Comparison of ENCODE assay signal across 8 cellular contexts in the genomic region with DNA sequence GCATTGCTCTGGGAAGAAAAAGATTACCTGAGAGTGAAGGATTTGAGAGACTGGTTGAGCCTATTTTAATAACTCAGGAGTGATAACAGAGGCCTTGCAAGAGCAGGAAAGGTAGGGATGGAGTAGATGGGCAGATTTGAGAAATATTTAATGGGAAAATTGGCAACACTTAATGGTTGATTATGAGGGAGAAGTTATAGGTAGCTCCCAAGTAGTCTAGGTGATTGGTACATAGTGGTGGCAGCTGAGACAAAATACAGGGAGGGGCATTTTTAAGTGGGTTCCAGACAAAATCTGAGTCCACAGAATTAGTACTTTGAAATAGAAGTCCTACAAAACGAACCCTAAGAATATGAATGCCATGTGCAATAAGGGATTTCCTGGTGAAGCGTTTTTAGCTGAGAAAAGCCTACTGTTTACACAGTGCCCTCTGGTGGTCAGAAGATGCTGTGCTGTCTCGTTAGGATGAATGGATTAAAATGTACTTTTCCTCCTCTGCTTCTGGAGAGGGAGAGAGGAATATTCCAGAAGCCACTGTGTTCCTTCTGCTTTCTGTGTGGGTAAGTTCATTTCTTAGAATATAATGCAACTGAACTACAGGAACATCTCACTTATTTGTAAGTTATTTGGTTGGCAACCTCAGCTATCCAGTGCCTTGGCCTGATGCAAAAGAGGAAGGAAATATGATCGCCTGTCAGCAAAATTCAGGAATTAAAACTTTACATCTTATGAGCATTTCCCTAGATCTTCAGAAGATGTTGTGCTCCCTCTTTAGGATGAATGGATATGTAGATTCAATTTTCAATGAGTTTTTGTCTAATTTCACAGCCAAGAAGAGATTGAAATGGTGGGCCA. TPM values are rescaled to one million over a fixed set of nuclear protein-coding genes. Genes with fewer than 3 reads are reported as not detected.
A peak's percentile ranks its signal among the peaks of the same experiment; 100 is the strongest.
DNase-seq lines count a peak whose midpoint lies in the region; ATAC-seq, FAIRE-seq and TF ChIP-seq lines count a peak whose summit lies in the region.

No MANE protein-coding gene starts in this region.

- CTCF ChIA-PET in BJ (lab: Yijun Ruan, JAX) (interaction anchor here (0.6 to 3.9 kb wide), 28 partner anchors 10 to 791 kb away, joined by 3 to 26 read pairs (median 4); no protein-coding TSS in a partner anchor), HCT116 (lab: Charles Lee) (interaction anchor here (0.5 to 2.5 kb wide), 15 partner anchors 8 to 329 kb away, joined by 3 to 17 read pairs (median 4); no protein-coding TSS in a partner anchor), HepG2 (lab: Yijun Ruan, JAX; ENCODE audit: low intra/inter-chr PET ratio, low total read pairs) (interaction anchor here (1.3 to 2.3 kb wide), 3 partner anchors 32 to 167 kb away, joined by 4 to 10 read pairs (median 8); no protein-coding TSS in a partner anchor)

- no peak for TF ChIP-seq POLR2A in HCT116 (IDR thresholded peaks at IDR 0.05; ENCODE audit: borderline replicate concordance, extremely low read depth, insufficient read depth, insufficient read length)
- no peak for TF ChIP-seq POLR2A in HepG2 (IDR thresholded peaks at IDR 0.05; ENCODE audit: insufficient read depth in 1 of 2, low read depth in 2 of 2, low read length in 2 of 2)

- H3K4me3 ChIP-seq in BJ (ENCODE audit: low read depth, low read length), result no peak overlapping the region
- H3K4me3 ChIP-seq in HCT116 (replicated peaks in 1 of 2; ENCODE audit: low read depth in 1 of 2, low read length in 2 of 2), result no peak overlapping the region
- no peak overlapping the region for H3K4me3 ChIP-seq in HepG2 (replicated peaks in 1 of 3; ENCODE audit: insufficient read depth in 1 of 3, low read depth in 2 of 3, low read length in 3 of 3)

- 0 out of 2 replicates have a peak, but pooled peaks cover 3% of the 10 kb centered on the region for H4K20me1 ChIP-seq in HCT116 (ENCODE audit: insufficient read depth)
- H4K20me1 ChIP-seq in HepG2 (ENCODE audit: insufficient read depth, low read length), result peaks cover 33% of the 10 kb centered on the region

- POLR2A ChIA-PET in BJ (lab: Charles Lee) (interaction anchor here (0.6 kb wide), 1 partner anchor 124 kb away, joined by 4 read pairs; no protein-coding TSS in a partner anchor), HCT116 (lab: Charles Lee) (no interaction called here), HepG2 (lab: Yijun Ruan, JAX) (interaction anchor here (0.7 to 1.2 kb wide), 2 partner anchors 81 to 124 kb away, joined by 3 to 4 read pairs; partner anchors contain the start of gene MTHFD1)

- intact Hi-C loops in HCT116 (cut with micrococcal nuclease), result loop anchor here (2.0 to 10.0 kb wide), 2 partner anchors 124 to 166 kb away; no protein-coding TSS in a partner anchor
- intact Hi-C loops in HepG2 (cut with micrococcal nuclease; ENCODE audit: unreplicated experiment), result loop anchor here (1.0 kb wide), 2 partner anchors 81 to 167 kb away; no protein-coding TSS in a partner anchor

- H3K27ac ChIP-seq in HCT116 (ENCODE audit: low read depth, low read length) (no peak overlapping the region; the same call in 1 of the 2 replicates), cingulate gyrus (ENCODE audit: low read depth, low read length) (peak overlapping the region; percentile 48), HepG2 (ENCODE audit: extremely low read length, insufficient read depth, low read length) (no peak overlapping the region)

- TF ChIP-seq RAD21 in HCT116 (IDR thresholded peaks at IDR 0.05; ENCODE audit: low read depth), result no peak
- TF ChIP-seq RAD21 in HepG2 (CRISPR knock-in tag; IDR thresholded peaks at IDR 0.05), result peak; percentile 60

- no peak overlapping the region for H3K9ac ChIP-seq in HCT116 (ENCODE audit: low read length)
- H3K9ac ChIP-seq in HepG2 (ENCODE audit: insufficient read depth, low read depth, low read length), result no peak overlapping the region

- peak; percentile 76 for FAIRE-seq in HepG2 (lab: Jason Lieb, UNC)

- no peaks in the 10 kb centered on the region for H3K9me3 ChIP-seq in HCT116 (ENCODE audit: control insufficient read depth in 1 of 2, insufficient read depth in 1 of 2, low read depth in 1 of 2, low read length in 2 of 2)
- H3K9me3 ChIP-seq in HepG2 (ENCODE audit: low read length), result no peaks in the 10 kb centered on the region

- TF ChIP-seq CTCF in BJ (IDR thresholded peaks at IDR 0.05; ENCODE audit: insufficient read depth, low read depth, low read length) (peak; percentile 90), HCT116 (IDR thresholded peaks at IDR 0.05 in 2 of 3, conservative IDR thresholded peaks at IDR 0.05 in 1 of 3; ENCODE audit: borderline replicate concordance in 1 of 3, insufficient read depth in 1 of 3, low read depth in 2 of 3, low read length in 2 of 3) (peak in 2 of 3 experiments; percentile 89 to 95; a peak in 4 of 6 replicates), HepG2 (CRISPR knock-in tag; IDR thresholded peaks at IDR 0.05) (peak; percentile 83)

- H3K4me2 ChIP-seq in HCT116 (ENCODE audit: low read length), result peak overlapping the region; percentile 30
- H3K4me2 ChIP-seq in HepG2 (ENCODE audit: low read depth, low read length), result peak overlapping the region; percentile 12; the same call in 1 of the 2 replicates

- DNase-seq in BJ (ENCODE audit: low read depth) (no peak), HCT116 (ENCODE audit: low read depth, low spot score) (peak; percentile 56), NCI-H460 (ENCODE audit: extremely low read depth, low read depth) (peak; percentile 68), HepG2 (ENCODE audit: low spot score) (peak; percentile 64)
- DNase-seq in activated CD4-positive, alpha-beta T cell treated with anti-CD3 and anti-CD28 coated beads for 24 hours (ENCODE audit: low read depth in 2 of 2), result peak; percentile 43 to 50
- peak in 2 of 3 experiments; percentile 24 to 55 for DNase-seq in stimulated activated CD4-positive, alpha-beta T cell treated with anti-CD3 and anti-CD28 coated beads, TNF-alpha, amount 100 ng/mL, for 4 hours (ENCODE audit: low read depth in 3 of 3)

- no TSS peak for BruUV-seq in HCT116 (replicated peaks; lab: Mats Ljungman, UMichigan)
- no TSS peak for BruUV-seq in HepG2 (replicated peaks; lab: Mats Ljungman, UMichigan)

- H3K27me3 ChIP-seq in BJ (ENCODE audit: control insufficient read depth, insufficient read depth, low read length), result no peaks in the 10 kb centered on the region
- H3K27me3 ChIP-seq in HCT116 (ENCODE audit: insufficient read depth, low read length), result no peaks in the 10 kb centered on the region
- H3K27me3 ChIP-seq in HepG2 (ENCODE audit: control insufficient read depth in 1 of 2, insufficient read depth in 2 of 2, low read length in 2 of 2), result no peaks in the 10 kb centered on the region

- H3K9me2 ChIP-seq in HCT116 (ENCODE audit: insufficient read depth), result no peaks in the 10 kb centered on the region

- no peak for TF ChIP-seq EP300 in HepG2 (IDR thresholded peaks at IDR 0.05; ENCODE audit: low read depth in 2 of 2, low read length in 2 of 2)
- no peak for TF ChIP-seq EP300 in HepG2 (CRISPR knock-in tag; IDR thresholded peaks at IDR 0.05; ENCODE audit: borderline replicate concordance)

- 38% methylated on average over 4 of the region's 4 CpGs for WGBS in HepG2 (ENCODE audit: low lambda C conversion rate)

- H3K79me2 ChIP-seq in HCT116 (ENCODE audit: insufficient read depth, low read length) (peaks cover 93% of the 10 kb centered on the region), HepG2 (ENCODE audit: insufficient read depth, low read length) (peaks cover 89% of the 10 kb centered on the region)

- H3K36me3 ChIP-seq in BJ (ENCODE audit: control insufficient read depth, insufficient read depth, low read length) (no peaks in the 10 kb centered on the region), HCT116 (ENCODE audit: control insufficient read depth in 1 of 2, insufficient read depth in 2 of 2, low read length in 2 of 2) (no peaks in the 10 kb centered on the region), HepG2 (replicated peaks in 1 of 2; ENCODE audit: control insufficient read depth in 1 of 2, insufficient read depth in 2 of 2, low read length in 2 of 2) (no peaks in the 10 kb centered on the region; a peak in 1 of 5 replicates)

- RAD21 ChIA-PET in HCT116 (lab: Charles Lee; ENCODE audit: low non-redundant PET in 1 of 2, low total read pairs in 2 of 2, uncharacterized antibody in 2 of 2, unreplicated experiment in 2 of 2), result interaction anchor here (0.5 to 1.2 kb wide), 4 partner anchors 32 to 650 kb away, joined by 3 to 7 read pairs (median 4); no protein-coding TSS in a partner anchor

- H3K4me1 ChIP-seq in HCT116 (ENCODE audit: control insufficient read depth in 1 of 2, insufficient read depth in 2 of 2, low read length in 2 of 2) (peaks cover 15 to 36% of the 10 kb centered on the region in 2 experiments; a peak in 3 of 4 replicates), HepG2 (ENCODE audit: insufficient read depth, low read length) (peaks cover 55% of the 10 kb centered on the region)

- in situ Hi-C loops in HepG2 (cut with HindIII; ENCODE audit: extremely low pct_ligation_motif_present, low pct_unique_long_range_greater_than_20kb), result no loop called here

- H2AFZ ChIP-seq in HCT116 (ENCODE audit: low read depth, low read length, poor library complexity, severe bottlenecking) (no peak overlapping the region), HepG2 (ENCODE audit: low read length) (no peak overlapping the region)

- ATAC-seq in HCT116 (peak; percentile 82), HepG2 (peak; percentile 72), HG02970 (IDR thresholded peaks at IDR 0.05; ENCODE audit: low FRiP score, unreplicated experiment) (no peak)

RNA-seq across cellular contexts. Expression of gene ZBTB1, which starts 6.5 kb away (rescaled TPM):
- 16.0 and 32.7 TPM in 2 replicates for polyA plus RNA-seq in BJ (2011; rRNA removed)
- polyA minus RNA-seq in BJ (2011; rRNA and poly(A)+ RNA removed), result 18.5 and 22.7 TPM in 2 replicates
- total RNA-seq in HCT116 (2021; ENCODE audit: unreplicated experiment), result 20.6 TPM
- 9.3 and 11.4 TPM in 2 replicates for polyA plus RNA-seq in HCT116 (2012)
- 30.5 and 32.9 TPM in 2 replicates for total RNA-seq in NCI-H460 (2014; rRNA removed; shearing (Covaris generic))
- polyA plus RNA-seq in NCI-H460 (2014; cell fraction: nucleus; rRNA removed), result 18.5 and 25.7 TPM in 2 replicates
- total RNA-seq in HepG2 (2016; rRNA removed; fragmentation: Illumina TruSeq; extraction: Trizol), result 22.6 and 27.7 TPM in 2 replicates
- 4.0 and 4.8 TPM in 2 replicates for total RNA-seq in HepG2 (2016; cell fraction: cytosol; rRNA removed; fragmentation: Illumina TruSeq; extraction: Trizol; ENCODE audit: low read depth)
- total RNA-seq in HepG2 (2016; cell fraction: insoluble cytoplasmic fraction; rRNA removed; fragmentation: Illumina TruSeq; extraction: Trizol), result 22.2 and 25.8 TPM in 2 replicates
- total RNA-seq in HepG2 (2016; cell fraction: membrane; rRNA removed; fragmentation: Illumina TruSeq; extraction: Trizol), result 13.8 and 17.4 TPM in 2 replicates
- 23.2 and 24.3 TPM in 2 replicates for total RNA-seq in HepG2 (2016; cell fraction: nucleus; rRNA removed; fragmentation: Illumina TruSeq; extraction: Trizol)
- 17.4 and 18.8 TPM in 2 replicates for polyA plus RNA-seq in HepG2 (2011; rRNA removed)
- polyA plus RNA-seq in HepG2 (2011; cell fraction: cytosol; rRNA removed), result 5.2 and 7.9 TPM in 2 replicates
- 18.2 and 21.1 TPM in 2 replicates for polyA plus RNA-seq in HepG2 (2011; cell fraction: nucleus; rRNA removed)
- 13.1 and 13.2 TPM in 2 replicates for polyA plus RNA-seq in HepG2 (2012)
- polyA plus RNA-seq in HepG2 (2016; cell fraction: cytosol; fragmentation: Illumina TruSeq; extraction: Trizol; ENCODE audit: low read depth), result 1.8 and 2.7 TPM in 2 replicates
- 17.4 and 17.9 TPM in 2 replicates for polyA plus RNA-seq in HepG2 (2016; cell fraction: insoluble cytoplasmic fraction; fragmentation: Illumina TruSeq; extraction: Trizol; ENCODE audit: low read depth)
- 4.9 and 6.5 TPM in 2 replicates for polyA plus RNA-seq in HepG2 (2016; cell fraction: membrane; fragmentation: Illumina TruSeq; extraction: Trizol; ENCODE audit: low read depth)
- 40.9 and 42.8 TPM in 2 replicates for polyA plus RNA-seq in HepG2 (2016; cell fraction: nucleus; fragmentation: Illumina TruSeq; extraction: Trizol; ENCODE audit: insufficient read depth, low read depth)
- 29.5 and 31.2 TPM in 2 replicates for polyA minus RNA-seq in HepG2 (2011; rRNA and poly(A)+ RNA removed; ENCODE audit: low replicate concordance)
- polyA minus RNA-seq in HepG2 (2011; cell fraction: cytosol; rRNA and poly(A)+ RNA removed), result 12.6 and 12.7 TPM in 2 replicates
- polyA minus RNA-seq in HepG2 (2011; cell fraction: nucleus; rRNA and poly(A)+ RNA removed), result 35.3 and 43.6 TPM in 2 replicates

RNA-seq across cellular contexts. Expression of gene ZBTB25, which starts 7.4 kb away (rescaled TPM):
- polyA plus RNA-seq in BJ (2011; rRNA removed) (5.8 and 6.1 TPM in 2 replicates), HepG2 (2011; rRNA removed) (7.6 TPM in 2 replicates)
- polyA minus RNA-seq in BJ (2011; rRNA and poly(A)+ RNA removed), result 7.8 and 8.3 TPM in 2 replicates
- total RNA-seq in HCT116 (2021; ENCODE audit: unreplicated experiment) (19.0 TPM), HepG2 (2016; rRNA removed; fragmentation: Illumina TruSeq; extraction: Trizol) (3.0 and 3.5 TPM in 2 replicates)
- 12.9 and 13.3 TPM in 2 replicates for polyA plus RNA-seq in HCT116 (2012)
- 12.5 and 13.8 TPM in 2 replicates for total RNA-seq in NCI-H460 (2014; rRNA removed; shearing (Covaris generic))
- 11.3 and 15.6 TPM in 2 replicates for polyA plus RNA-seq in NCI-H460 (2014; cell fraction: nucleus; rRNA removed)
- total RNA-seq in HepG2 (2016; cell fraction: cytosol; rRNA removed; fragmentation: Illumina TruSeq; extraction: Trizol; ENCODE audit: low read depth), result 0.81 and 2.1 TPM in 2 replicates
- total RNA-seq in HepG2 (2016; cell fraction: insoluble cytoplasmic fraction; rRNA removed; fragmentation: Illumina TruSeq; extraction: Trizol), result 3.5 TPM in 2 replicates
- total RNA-seq in HepG2 (2016; cell fraction: membrane; rRNA removed; fragmentation: Illumina TruSeq; extraction: Trizol), result 2.3 TPM in 2 replicates
- total RNA-seq in HepG2 (2016; cell fraction: nucleus; rRNA removed; fragmentation: Illumina TruSeq; extraction: Trizol), result 3.4 and 4.6 TPM in 2 replicates
- polyA plus RNA-seq in HepG2 (2011; cell fraction: cytosol; rRNA removed), result 2.7 and 3.0 TPM in 2 replicates
- polyA plus RNA-seq in HepG2 (2011; cell fraction: nucleus; rRNA removed), result 9.2 and 10.1 TPM in 2 replicates
- 3.9 and 4.1 TPM in 2 replicates for polyA plus RNA-seq in HepG2 (2012)
- polyA plus RNA-seq in HepG2 (2016; cell fraction: cytosol; fragmentation: Illumina TruSeq; extraction: Trizol; ENCODE audit: low read depth), result 0.99 and 1.2 TPM in 2 replicates
- polyA plus RNA-seq in HepG2 (2016; cell fraction: insoluble cytoplasmic fraction; fragmentation: Illumina TruSeq; extraction: Trizol; ENCODE audit: low read depth), result 1.5 and 2.9 TPM in 2 replicates
- 0.98 and 1.2 TPM in 2 replicates for polyA plus RNA-seq in HepG2 (2016; cell fraction: membrane; fragmentation: Illumina TruSeq; extraction: Trizol; ENCODE audit: low read depth)
- 5.7 and 6.7 TPM in 2 replicates for polyA plus RNA-seq in HepG2 (2016; cell fraction: nucleus; fragmentation: Illumina TruSeq; extraction: Trizol; ENCODE audit: insufficient read depth, low read depth)
- polyA minus RNA-seq in HepG2 (2011; rRNA and poly(A)+ RNA removed; ENCODE audit: low replicate concordance), result 11.5 and 37.3 TPM in 2 replicates
- 4.8 and 5.0 TPM in 2 replicates for polyA minus RNA-seq in HepG2 (2011; cell fraction: cytosol; rRNA and poly(A)+ RNA removed)
- polyA minus RNA-seq in HepG2 (2011; cell fraction: nucleus; rRNA and poly(A)+ RNA removed), result 12.1 and 14.7 TPM in 2 replicates

RNA-seq across cellular contexts. Expression of gene HSPA2, which starts 29.5 kb away (rescaled TPM):
- polyA plus RNA-seq in BJ (2011; rRNA removed) (64.1 and 96.1 TPM in 2 replicates), HepG2 (2011; rRNA removed) (0.15 and 0.16 TPM in 2 replicates)
- 57.8 and 70.6 TPM in 2 replicates for polyA minus RNA-seq in BJ (2011; rRNA and poly(A)+ RNA removed)
- total RNA-seq in HCT116 (2021; ENCODE audit: unreplicated experiment) (2.5 TPM), HepG2 (2016; rRNA removed; fragmentation: Illumina TruSeq; extraction: Trizol) (0.27 and 0.28 TPM in 2 replicates)
- 1.1 and 1.3 TPM in 2 replicates for polyA plus RNA-seq in HCT116 (2012)
- total RNA-seq in NCI-H460 (2014; rRNA removed; shearing (Covaris generic)), result 3.8 and 4.5 TPM in 2 replicates
- 7.4 and 7.7 TPM in 2 replicates for polyA plus RNA-seq in NCI-H460 (2014; cell fraction: nucleus; rRNA removed)
- not detected in 2 replicates for total RNA-seq in HepG2 (2016; cell fraction: cytosol; rRNA removed; fragmentation: Illumina TruSeq; extraction: Trizol; ENCODE audit: low read depth)
- 0.17 and 0.37 TPM in 2 replicates for total RNA-seq in HepG2 (2016; cell fraction: insoluble cytoplasmic fraction; rRNA removed; fragmentation: Illumina TruSeq; extraction: Trizol)
- total RNA-seq in HepG2 (2016; cell fraction: membrane; rRNA removed; fragmentation: Illumina TruSeq; extraction: Trizol), result 0.21 TPM in 1 of 2 replicates, not detected in the other
- 0.22 and 0.47 TPM in 2 replicates for total RNA-seq in HepG2 (2016; cell fraction: nucleus; rRNA removed; fragmentation: Illumina TruSeq; extraction: Trizol)
- 0.12 and 0.15 TPM in 2 replicates for polyA plus RNA-seq in HepG2 (2011; cell fraction: cytosol; rRNA removed)
- 0.24 and 0.27 TPM in 2 replicates for polyA plus RNA-seq in HepG2 (2011; cell fraction: nucleus; rRNA removed)
- polyA plus RNA-seq in HepG2 (2012), result 0.24 and 0.32 TPM in 2 replicates
- not detected in 2 replicates for polyA plus RNA-seq in HepG2 (2016; cell fraction: cytosol; fragmentation: Illumina TruSeq; extraction: Trizol; ENCODE audit: low read depth)
- polyA plus RNA-seq in HepG2 (2016; cell fraction: insoluble cytoplasmic fraction; fragmentation: Illumina TruSeq; extraction: Trizol; ENCODE audit: low read depth), result 0.26 TPM in 1 of 2 replicates, not detected in the other
- polyA plus RNA-seq in HepG2 (2016; cell fraction: membrane; fragmentation: Illumina TruSeq; extraction: Trizol; ENCODE audit: low read depth), result not detected in 2 replicates
- 0.22 TPM in 1 of 2 replicates, not detected in the other for polyA plus RNA-seq in HepG2 (2016; cell fraction: nucleus; fragmentation: Illumina TruSeq; extraction: Trizol; ENCODE audit: insufficient read depth, low read depth)
- polyA minus RNA-seq in HepG2 (2011; rRNA and poly(A)+ RNA removed; ENCODE audit: low replicate concordance), result 0.26 and 8.0 TPM in 2 replicates
- polyA minus RNA-seq in HepG2 (2011; cell fraction: cytosol; rRNA and poly(A)+ RNA removed), result 0.18 and 0.30 TPM in 2 replicates
- polyA minus RNA-seq in HepG2 (2011; cell fraction: nucleus; rRNA and poly(A)+ RNA removed), result 0.39 and 0.87 TPM in 2 replicates

RNA-seq across cellular contexts. Expression of gene PPP1R36, which starts 38.7 kb away (rescaled TPM):
- polyA plus RNA-seq in BJ (2011; rRNA removed) (0.65 and 0.67 TPM in 2 replicates), HepG2 (2011; rRNA removed) (0.14 and 0.17 TPM in 2 replicates)
- 0.46 TPM in 1 of 2 replicates, not detected in the other for polyA minus RNA-seq in BJ (2011; rRNA and poly(A)+ RNA removed)
- total RNA-seq in HCT116 (2021; ENCODE audit: unreplicated experiment) (0.47 TPM), HepG2 (2016; rRNA removed; fragmentation: Illumina TruSeq; extraction: Trizol) (0.11 TPM in 1 of 2 replicates, not detected in the other)
- polyA plus RNA-seq in HCT116 (2012), result 0.21 and 0.26 TPM in 2 replicates
- total RNA-seq in NCI-H460 (2014; rRNA removed; shearing (Covaris generic)), result 0.22 and 0.61 TPM in 2 replicates
- polyA plus RNA-seq in NCI-H460 (2014; cell fraction: nucleus; rRNA removed), result 0.89 TPM in 1 of 2 replicates, not detected in the other
- total RNA-seq in HepG2 (2016; cell fraction: cytosol; rRNA removed; fragmentation: Illumina TruSeq; extraction: Trizol; ENCODE audit: low read depth), result 0.20 and 0.44 TPM in 2 replicates
- 0.19 and 0.21 TPM in 2 replicates for total RNA-seq in HepG2 (2016; cell fraction: insoluble cytoplasmic fraction; rRNA removed; fragmentation: Illumina TruSeq; extraction: Trizol)
- total RNA-seq in HepG2 (2016; cell fraction: membrane; rRNA removed; fragmentation: Illumina TruSeq; extraction: Trizol), result 0.31 and 0.34 TPM in 2 replicates
- total RNA-seq in HepG2 (2016; cell fraction: nucleus; rRNA removed; fragmentation: Illumina TruSeq; extraction: Trizol), result not detected in 2 replicates
- polyA plus RNA-seq in HepG2 (2011; cell fraction: cytosol; rRNA removed), result 0.07 TPM in 1 of 2 replicates, not detected in the other
- 0.17 TPM in 1 of 2 replicates, not detected in the other for polyA plus RNA-seq in HepG2 (2011; cell fraction: nucleus; rRNA removed)
- not detected in 2 replicates for polyA plus RNA-seq in HepG2 (2012)
- polyA plus RNA-seq in HepG2 (2016; cell fraction: cytosol; fragmentation: Illumina TruSeq; extraction: Trizol; ENCODE audit: low read depth), result 0.23 TPM in 1 of 2 replicates, not detected in the other
- 0.22 TPM in 1 of 2 replicates, not detected in the other for polyA plus RNA-seq in HepG2 (2016; cell fraction: insoluble cytoplasmic fraction; fragmentation: Illumina TruSeq; extraction: Trizol; ENCODE audit: low read depth)
- polyA plus RNA-seq in HepG2 (2016; cell fraction: membrane; fragmentation: Illumina TruSeq; extraction: Trizol; ENCODE audit: low read depth), result 0.30 TPM in 1 of 2 replicates, not detected in the other
- polyA plus RNA-seq in HepG2 (2016; cell fraction: nucleus; fragmentation: Illumina TruSeq; extraction: Trizol; ENCODE audit: insufficient read depth, low read depth), result not detected in 2 replicates
- polyA minus RNA-seq in HepG2 (2011; rRNA and poly(A)+ RNA removed; ENCODE audit: low replicate concordance), result 0.16 and 0.35 TPM in 2 replicates
- not detected in 2 replicates for polyA minus RNA-seq in HepG2 (2011; cell fraction: cytosol; rRNA and poly(A)+ RNA removed)
- not detected in 2 replicates for polyA minus RNA-seq in HepG2 (2011; cell fraction: nucleus; rRNA and poly(A)+ RNA removed)

RNA-seq across cellular contexts. Expression of gene AKAP5, which starts 45.8 kb away (rescaled TPM):
- polyA plus RNA-seq in BJ (2011; rRNA removed) (0.17 and 0.40 TPM in 2 replicates), HepG2 (2011; rRNA removed) (0.13 and 0.18 TPM in 2 replicates)
- polyA minus RNA-seq in BJ (2011; rRNA and poly(A)+ RNA removed), result 0.36 and 0.38 TPM in 2 replicates
- total RNA-seq in HCT116 (2021; ENCODE audit: unreplicated experiment) (0.54 TPM), HepG2 (2016; rRNA removed; fragmentation: Illumina TruSeq; extraction: Trizol) (1.5 and 2.1 TPM in 2 replicates)
- polyA plus RNA-seq in HCT116 (2012), result 0.04 and 0.09 TPM in 2 replicates
- 0.12 and 0.22 TPM in 2 replicates for total RNA-seq in NCI-H460 (2014; rRNA removed; shearing (Covaris generic))
- 0.11 and 0.46 TPM in 2 replicates for polyA plus RNA-seq in NCI-H460 (2014; cell fraction: nucleus; rRNA removed)
- total RNA-seq in HepG2 (2016; cell fraction: cytosol; rRNA removed; fragmentation: Illumina TruSeq; extraction: Trizol; ENCODE audit: low read depth), result 0.10 and 0.18 TPM in 2 replicates
- 1.4 and 1.9 TPM in 2 replicates for total RNA-seq in HepG2 (2016; cell fraction: insoluble cytoplasmic fraction; rRNA removed; fragmentation: Illumina TruSeq; extraction: Trizol)
- 0.86 and 0.99 TPM in 2 replicates for total RNA-seq in HepG2 (2016; cell fraction: membrane; rRNA removed; fragmentation: Illumina TruSeq; extraction: Trizol)
- total RNA-seq in HepG2 (2016; cell fraction: nucleus; rRNA removed; fragmentation: Illumina TruSeq; extraction: Trizol), result 2.1 TPM in 2 replicates
- 0.08 and 0.12 TPM in 2 replicates for polyA plus RNA-seq in HepG2 (2011; cell fraction: cytosol; rRNA removed)
- 0.05 and 0.12 TPM in 2 replicates for polyA plus RNA-seq in HepG2 (2011; cell fraction: nucleus; rRNA removed)
- polyA plus RNA-seq in HepG2 (2012), result 0.13 and 0.47 TPM in 2 replicates
- polyA plus RNA-seq in HepG2 (2016; cell fraction: cytosol; fragmentation: Illumina TruSeq; extraction: Trizol; ENCODE audit: low read depth), result 0.11 TPM in 2 replicates
- 1.3 and 1.5 TPM in 2 replicates for polyA plus RNA-seq in HepG2 (2016; cell fraction: insoluble cytoplasmic fraction; fragmentation: Illumina TruSeq; extraction: Trizol; ENCODE audit: low read depth)
- 0.46 and 0.49 TPM in 2 replicates for polyA plus RNA-seq in HepG2 (2016; cell fraction: membrane; fragmentation: Illumina TruSeq; extraction: Trizol; ENCODE audit: low read depth)
- 1.1 and 1.2 TPM in 2 replicates for polyA plus RNA-seq in HepG2 (2016; cell fraction: nucleus; fragmentation: Illumina TruSeq; extraction: Trizol; ENCODE audit: insufficient read depth, low read depth)
- 0.12 and 0.82 TPM in 2 replicates for polyA minus RNA-seq in HepG2 (2011; rRNA and poly(A)+ RNA removed; ENCODE audit: low replicate concordance)
- 0.30 and 0.35 TPM in 2 replicates for polyA minus RNA-seq in HepG2 (2011; cell fraction: cytosol; rRNA and poly(A)+ RNA removed)
- 0.90 and 1.6 TPM in 2 replicates for polyA minus RNA-seq in HepG2 (2011; cell fraction: nucleus; rRNA and poly(A)+ RNA removed)
